8 cellular contexts compared by ENCODE assay signal in the genomic region with DNA sequence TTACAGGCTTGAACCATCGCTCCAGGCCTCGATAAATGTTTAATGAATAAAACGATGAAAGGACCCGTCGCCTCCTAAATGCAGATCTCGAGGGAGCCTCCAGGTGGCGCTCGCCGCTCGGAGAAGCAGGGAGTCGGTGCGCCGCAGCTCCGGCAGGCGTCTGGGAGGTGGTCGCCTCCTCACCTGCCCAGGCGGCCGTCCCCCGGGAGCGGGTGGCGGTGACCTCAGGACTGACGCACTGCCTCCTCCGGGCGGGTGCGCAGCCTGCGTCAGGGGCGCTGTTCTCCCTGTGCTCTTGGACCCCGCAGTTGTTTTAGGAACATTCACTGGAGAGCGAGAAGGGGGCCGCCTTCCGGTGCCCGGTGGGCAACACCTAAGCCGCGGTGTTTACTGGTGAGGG. TPM values are rescaled to one million over a fixed set of nuclear protein-coding genes. Genes with fewer than 3 reads are reported as not detected.
DNase-seq lines count a peak whose midpoint lies in the region; ATAC-seq and TF ChIP-seq lines count a peak whose summit lies in the region.

No MANE protein-coding gene starts in this region.

- H3K9me3 Mint-ChIP-seq in Calu3 (ENCODE audit: low read depth, unreplicated experiment): no peaks in the 10 kb centered on the region

- no TSS peak for BruUV-seq in Calu3 (replicated peaks; lab: Mats Ljungman, UMichigan)

- H3K4me3 Mint-ChIP-seq in Calu3 (ENCODE audit: low read depth, unreplicated experiment): peak overlapping the region; percentile 12

- H3K36me3 Mint-ChIP-seq in Calu3 (ENCODE audit: insufficient read depth, unreplicated experiment): peaks cover 5% of the 10 kb centered on the region

- H3K4me3 ChIP-seq in esophagus muscularis mucosa: peak overlapping the region; percentile 23 to 51 (median 35)

- 12% methylated on average over 8 of the region's 34 CpGs for WGBS in esophagus muscularis mucosa

- ATAC-seq in HG02678 (IDR thresholded peaks at IDR 0.05; ENCODE audit: unreplicated experiment): peak; percentile 62

- peak; percentile 83 for DNase-seq in Calu3
- peak; percentile 19 for DNase-seq in NCI-H82 treated with DMSO at 0.1 percent for 48 hours (lab: John Stamatoyannopoulos, UW; ENCODE audit: unreplicated experiment)
- peak; percentile 75 for DNase-seq in activated T-cell treated with anti-CD3 and anti-CD28 coated beads, Interleukin-2, amount 50 U/mL, for 1 hour
- no peak for DNase-seq in esophagus muscularis mucosa (ENCODE audit: extremely low spot score)
- peak; percentile 52 for DNase-seq in myocyte (ENCODE audit: low read depth)
- peak; percentile 86 for DNase-seq in stimulated activated CD8-positive, alpha-beta memory T cell treated with anti-CD3 and anti-CD28 coated beads, Interleukin-4, amount 100 ng/mL, for 48 hours
- no peak for DNase-seq in GOT3 (lab: John Stamatoyannopoulos, UW)

- peaks cover 0 to 57% (median 0%) of the 10 kb centered on the region in 4 donors for H3K27me3 ChIP-seq in esophagus muscularis mucosa

- no peaks in the 10 kb centered on the region for H3K36me3 ChIP-seq in esophagus muscularis mucosa

- no peak overlapping the region for H3K27ac ChIP-seq in esophagus muscularis mucosa (replicated peaks in 1 of 4)

- intact Hi-C loops in Calu3 (cut with micrococcal nuclease; ENCODE audit: unreplicated experiment): loop anchor here (1.0 to 10.0 kb wide), 4 partner anchors 62 to 687 kb away; no protein-coding TSS in a partner anchor
- intact Hi-C loops in esophagus muscularis mucosa (cut with DNase I): loop anchor here (2.0 to 10.0 kb wide), 2 partner anchors 483 to 685 kb away; no protein-coding TSS in a partner anchor

- TF ChIP-seq EP300 in esophagus muscularis mucosa (IDR thresholded peaks at IDR 0.05): no peak

- CTCF ChIA-PET in Calu3 (lab: Charles Lee): interaction anchor here (0.6 to 1.8 kb wide), 5 partner anchors 69 to 708 kb away, joined by 3 to 4 read pairs (median 3); no protein-coding TSS in a partner anchor

- peaks cover 0 to 4% (median 0%) of the 10 kb centered on the region in 4 donors for H3K9me3 ChIP-seq in esophagus muscularis mucosa

- H3K27me3 Mint-ChIP-seq in Calu3 (ENCODE audit: unreplicated experiment): peaks cover 11% of the 10 kb centered on the region

- H3K4me1 ChIP-seq in esophagus muscularis mucosa: peaks cover 6 to 7% (median 6%) of the 10 kb centered on the region in 4 donors

- TF ChIP-seq POLR2A in esophagus muscularis mucosa (IDR thresholded peaks at IDR 0.05; ENCODE audit: low read depth): no peak

- peak; percentile 95 for TF ChIP-seq CTCF in Calu3 (IDR thresholded peaks at IDR 0.05; ENCODE audit: unreplicated experiment)
- TF ChIP-seq CTCF in esophagus muscularis mucosa (IDR thresholded peaks at IDR 0.05): peak; percentile 70 to 91 (median 80)

- peaks cover 11% of the 10 kb centered on the region for H3K4me1 Mint-ChIP-seq in Calu3 (ENCODE audit: low read depth, unreplicated experiment)

- H3K27ac Mint-ChIP-seq in Calu3 (ENCODE audit: unreplicated experiment): no peak overlapping the region

RNA-seq across cellular contexts. Expression of a gene that starts 38.6 kb away (rescaled TPM):
- total RNA-seq in Calu3 (2022) (33.1 and 34.6 TPM in 2 replicates), esophagus muscularis mucosa (10 to 100 TPM; 22.0 to 35.9 (median 28.7) TPM), myocyte (16.5 and 16.7 TPM in 2 replicates)
- polyA plus RNA-seq in myocyte (2012): 59.9 TPM

Comparison
In these comparisons a context has a peak if more than half of its experiments do, and no peak if none do; other contexts are left out.
1. DNase-seq: peak in Calu3 (single experiment), NCI-H82 treated with DMSO at 0.1 percent for 48 hours (single experiment), activated T-cell treated with anti-CD3 and anti-CD28 coated beads, Interleukin-2, amount 50 U/mL, for 1 hour (single experiment), myocyte (single experiment) and stimulated activated CD8-positive, alpha-beta memory T cell treated with anti-CD3 and anti-CD28 coated beads, Interleukin-4, amount 100 ng/mL, for 48 hours (single experiment); none in esophagus muscularis mucosa (single experiment) and GOT3 (single experiment).